ENCODE assay signal across 9 cellular contexts in the genomic region with DNA sequence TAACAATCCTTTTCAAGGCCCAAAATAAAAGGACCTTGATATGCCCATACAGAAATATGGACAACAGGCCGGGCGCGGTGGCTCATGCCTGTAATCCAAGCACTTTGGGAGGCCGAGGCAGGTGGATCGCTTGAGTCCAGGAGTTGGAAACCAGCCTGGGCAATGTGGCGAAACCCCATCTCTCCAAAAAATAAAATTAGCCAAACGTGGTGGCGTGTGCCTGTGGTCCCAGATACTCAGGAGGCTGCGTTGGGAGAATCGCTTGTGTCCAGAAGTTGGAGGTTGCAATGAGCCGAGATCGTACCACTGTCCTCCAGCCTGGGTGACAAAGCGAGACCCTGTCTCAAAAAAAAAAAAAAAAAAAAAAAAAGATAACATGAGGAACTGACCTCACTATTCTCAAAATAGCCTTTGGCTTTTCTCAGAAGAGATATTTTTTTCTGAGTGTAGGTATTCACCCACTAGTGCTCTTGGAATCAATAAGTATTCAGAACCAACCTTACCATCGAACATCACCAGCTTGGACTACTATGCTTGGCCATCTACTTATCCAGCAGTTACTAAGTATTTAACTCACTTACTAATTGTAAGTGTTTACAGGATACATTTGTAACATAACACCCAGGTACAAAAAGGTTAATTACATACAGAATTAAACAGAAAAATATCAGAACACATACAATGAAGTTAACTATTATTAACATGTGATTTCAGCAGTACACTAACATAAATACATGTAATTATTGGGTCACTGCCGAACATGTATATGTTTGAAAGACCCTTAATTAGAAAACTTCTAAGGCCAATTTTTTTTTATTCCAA.
DNase-seq lines count a peak whose midpoint lies in the region; ATAC-seq and TF ChIP-seq lines count a peak whose summit lies in the region.
"Had no signal": no experiment of that assay in that cellular context is flagged by ENCODE, and none has a peak within 500 bp of the region (broad histone marks: within the 10 kb centered on the region; RNA-seq: fewer than 3 reads in every experiment).

No MANE protein-coding gene starts in this region.

- H2AFZ ChIP-seq in KMS-11 (ENCODE audit: low read depth): no peak overlapping the region

- DNase-seq in SIG-M5 (lab: John Stamatoyannopoulos, UW) (peak; percentile 40), SIG-M5 treated with dmso at 0.1 percent for 504 hours (lab: John Stamatoyannopoulos, UW; ENCODE audit: unreplicated experiment) (no peak), COR-L47 (lab: John Stamatoyannopoulos, UW) (no peak), NCI-H1436 (lab: John Stamatoyannopoulos, UW) (no peak)
- no peak for DNase-seq in natural killer cell treated with Interleukin-12 subunit alpha and Interleukin-12 subunit beta and Interleukin-15 and Interleukin-18, amount 100 ng/mL, for 72 hours (ENCODE audit: low spot score)
- DNase-seq: T-helper 9 cell had no signal

- peaks cover 32% of the 10 kb centered on the region for H3K4me1 ChIP-seq in KMS-11 (ENCODE audit: low read depth, poor library complexity, severe bottlenecking)

- H3K36me3 ChIP-seq in KMS-11 (ENCODE audit: insufficient read depth): no peaks in the 10 kb centered on the region

- H3K79me2 ChIP-seq in KMS-11 (ENCODE audit: insufficient read depth, low read depth): peaks cover 51% of the 10 kb centered on the region

- peaks cover 41 to 55% of the 10 kb centered on the region in 2 donors for H3K4me1 Mint-ChIP-seq in natural killer cell treated with Interleukin-12 subunit alpha and Interleukin-12 subunit beta and Interleukin-15 and Interleukin-18, amount 100 ng/mL, for 72 hours (ENCODE audit: low read depth in 2 of 2)

- H3K27me3 Mint-ChIP-seq in natural killer cell treated with Interleukin-12 subunit alpha and Interleukin-12 subunit beta and Interleukin-15 and Interleukin-18, amount 100 ng/mL, for 72 hours: no peaks in the 10 kb centered on the region

- TF ChIP-seq CTCF in KMS-11 (conservative IDR thresholded peaks at IDR 0.05; ENCODE audit: low read depth, low read length) (no peak), VCaP (conservative IDR thresholded peaks at IDR 0.05) (no peak)

- H3K4me2 ChIP-seq in KMS-11: peak overlapping the region; percentile 50

- no peaks in the 10 kb centered on the region for H3K27me3 ChIP-seq in KMS-11 (ENCODE audit: insufficient read depth, low read depth)

- ATAC-seq in natural killer cell treated with Interleukin-12 subunit alpha and Interleukin-12 subunit beta and Interleukin-15 and Interleukin-18, amount 100 ng/mL, for 72 hours: no peak
- no peak for ATAC-seq in GM21528 (IDR thresholded peaks at IDR 0.05; ENCODE audit: low FRiP score, unreplicated experiment)

- no peak overlapping the region for H3K4me3 ChIP-seq in KMS-11 (IDR thresholded peaks at IDR 0.05; ENCODE audit: insufficient read depth, low read depth, low read length)

- H3K27ac ChIP-seq in KMS-11 (peak overlapping the region; percentile 93), VCaP (peak overlapping the region; percentile 88)

- no peaks in the 10 kb centered on the region for H3K36me3 Mint-ChIP-seq in natural killer cell treated with Interleukin-12 subunit alpha and Interleukin-12 subunit beta and Interleukin-15 and Interleukin-18, amount 100 ng/mL, for 72 hours

- no peaks in the 10 kb centered on the region; the same call in 1 of the 2 replicates for H4K20me1 ChIP-seq in KMS-11 (ENCODE audit: insufficient read depth)

- H3K27ac Mint-ChIP-seq in natural killer cell treated with Interleukin-12 subunit alpha and Interleukin-12 subunit beta and Interleukin-15 and Interleukin-18, amount 100 ng/mL, for 72 hours: peak overlapping the region; percentile 90 to 95

- no peaks in the 10 kb centered on the region for H3K9me3 Mint-ChIP-seq in natural killer cell treated with Interleukin-12 subunit alpha and Interleukin-12 subunit beta and Interleukin-15 and Interleukin-18, amount 100 ng/mL, for 72 hours

- peak overlapping the region; percentile 77 for H3K9ac ChIP-seq in KMS-11

- peak overlapping the region; percentile 86 for H3K4me3 Mint-ChIP-seq in natural killer cell treated with Interleukin-12 subunit alpha and Interleukin-12 subunit beta and Interleukin-15 and Interleukin-18, amount 100 ng/mL, for 72 hours
